22 cellular contexts compared by ENCODE assay signal in genomic region chr3:29456901-29457300, GRCh38.
A peak's percentile ranks its signal among the peaks of the same experiment; 100 is the strongest.
DNase-seq lines count a peak whose midpoint lies in the region; ATAC-seq, FAIRE-seq and TF ChIP-seq lines count a peak whose summit lies in the region.
"Had no signal": no experiment of that assay in that cellular context is flagged by ENCODE, and none has a peak within 500 bp of the region (broad histone marks: within the 10 kb centered on the region; RNA-seq: fewer than 3 reads in every experiment).

No MANE protein-coding gene starts in this region.

- no peaks in the 10 kb centered on the region for H3K79me2 ChIP-seq in mammary epithelial cell (ENCODE audit: insufficient read depth, low read length)
- no peaks in the 10 kb centered on the region for H3K79me2 ChIP-seq in H1 (ENCODE audit: control insufficient read depth in 1 of 2, insufficient read depth in 2 of 2, low read length in 2 of 2)

- H3K4ac ChIP-seq in H1 (replicated peaks; ENCODE audit: insufficient read length, low read depth, low read length), result no peak overlapping the region

- FAIRE-seq in H1 (lab: Jason Lieb, UNC), result no peak
- FAIRE-seq: A204.1, GM19239 had no signal

- in situ Hi-C loops in mammary epithelial cell (cut with MboI; ENCODE audit: low sequenced_read_pairs in 2 of 2), result loop anchor here in 1 of 2 donors (25.0 kb wide), 2 partner anchors 170 to 305 kb away; partner anchors contain the start of gene RBMS3

- no peak overlapping the region for H3K4me3 Mint-ChIP-seq in stimulated activated effector memory CD8-positive, alpha-beta T cell treated with anti-CD3 and anti-CD28 coated beads, Interleukin-12 subunit alpha, Interleukin-12 subunit beta, amount 100 ng/mL, for 72 hours
- H3K4me3 Mint-ChIP-seq: B cell; CD4-positive, CD25-positive, alpha-beta regulatory T cell; CD8-positive, alpha-beta T cell; H9 had no signal

- peak; percentile 71 for DNase-seq in mammary epithelial cell
- DNase-seq in breast epithelium (ENCODE audit: low spot score in 2 of 2), result no peak
- no peak for DNase-seq in H1 (ENCODE audit: low read depth in 1 of 2, low spot score in 2 of 2)
- DNase-seq in stimulated activated effector memory CD8-positive, alpha-beta T cell treated with anti-CD3 and anti-CD28 coated beads, Interleukin-12 subunit alpha, Interleukin-12 subunit beta, amount 100 ng/mL, for 72 hours (ENCODE audit: low spot score in 2 of 2), result no peak
- no peak for DNase-seq in midbrain (lab: John Stamatoyannopoulos, UW)
- DNase-seq in NCI-H1417 treated with DMSO at 0.1 percent for 48 hours (lab: John Stamatoyannopoulos, UW), result no peak
- DNase-seq in mucosa of gallbladder (ENCODE audit: low spot score), result no peak
- DNase-seq: Caco-2; CD4-positive, CD25-positive, alpha-beta regulatory T cell; CD8-positive, alpha-beta T cell; DMS153; DND-41; GM23248; H9 had no signal

- H4K5ac ChIP-seq in H1 (ENCODE audit: insufficient read length, low read depth, low read length), result no peak overlapping the region

- no peak for TF ChIP-seq CTCF in mammary epithelial cell (conservative IDR thresholded peaks at IDR 0.05 in 1 of 2, IDR thresholded peaks at IDR 0.05 in 1 of 2; ENCODE audit: extremely low read depth in 1 of 2, insufficient read depth in 1 of 2, low read depth in 1 of 2, low read length in 2 of 2)
- TF ChIP-seq CTCF in breast epithelium (IDR thresholded peaks at IDR 0.05), result no peak
- TF ChIP-seq CTCF in H1 (IDR thresholded peaks at IDR 0.05; ENCODE audit: control extremely low read depth in 1 of 3, insufficient read depth in 1 of 3, low read depth in 1 of 3, low read length in 3 of 3), result no peak

- H2AK5ac ChIP-seq in H1 (ENCODE audit: low read depth, low read length), result 0 out of 2 replicates have a peak overlapping the region, but pooled peaks have one; percentile 10

- H3K9me3 Mint-ChIP-seq in stimulated activated effector memory CD8-positive, alpha-beta T cell treated with anti-CD3 and anti-CD28 coated beads, Interleukin-12 subunit alpha, Interleukin-12 subunit beta, amount 100 ng/mL, for 72 hours, result peaks cover 4% of the 10 kb centered on the region
- H3K9me3 Mint-ChIP-seq: CD8-positive, alpha-beta T cell; H9 had no signal

- no peak overlapping the region for H2BK20ac ChIP-seq in H1 (ENCODE audit: low read length)

- no peak overlapping the region for H4K8ac ChIP-seq in H1 (ENCODE audit: extremely low read depth, insufficient read depth, low read length)

- no peak overlapping the region for H2BK120ac ChIP-seq in H1 (replicated peaks; ENCODE audit: low read depth, low read length)

- H3K18ac ChIP-seq in H1 (ENCODE audit: extremely low read depth, low read length), result no peak overlapping the region

- H3K9ac ChIP-seq in mammary epithelial cell (ENCODE audit: insufficient read depth, low read length) (no peak overlapping the region), H1 (replicated peaks in 1 of 4; ENCODE audit: extremely low read depth in 1 of 4, low read depth in 3 of 4, low read length in 3 of 4) (no peak overlapping the region)
- H3K9ac ChIP-seq: BLaER1, GM23248 had no signal

- no peak overlapping the region for H2BK15ac ChIP-seq in H1 (ENCODE audit: low read length)

- CTCF ChIA-PET in mammary epithelial cell (lab: Charles Lee; ENCODE audit: low non-redundant PET), result no interaction called here
- CTCF ChIA-PET in H1 (lab: Charles Lee; ENCODE audit: partially characterized antibody), result no interaction called here

- dilution Hi-C loops in mammary epithelial cell (cut with HindIII; ENCODE audit: low sequenced_read_pairs), result no loop called here

- no peaks in the 10 kb centered on the region for H4K20me1 ChIP-seq in mammary epithelial cell (ENCODE audit: insufficient read depth, low read length)
- no peaks in the 10 kb centered on the region for H4K20me1 ChIP-seq in H1 (replicated peaks in 1 of 2; ENCODE audit: control insufficient read depth in 1 of 2, insufficient read depth in 2 of 2, low read length in 2 of 2)
- H4K20me1 ChIP-seq: BLaER1 had no signal

- H3K9me3 ChIP-seq in mammary epithelial cell (replicated peaks; ENCODE audit: insufficient read depth, low read length) (no peaks in the 10 kb centered on the region), breast epithelium (no peaks in the 10 kb centered on the region), H1 (ENCODE audit: insufficient read depth in 2 of 2, low read depth in 1 of 2, low read length in 1 of 2) (no peaks in the 10 kb centered on the region)
- H3K9me3 ChIP-seq: BLaER1, Caco-2 had no signal

- H3K4me2 ChIP-seq in mammary epithelial cell (ENCODE audit: insufficient read depth, low read depth, low read length) (no peak overlapping the region), H1 (ENCODE audit: insufficient read depth in 1 of 2, low read depth in 2 of 2, low read length in 2 of 2) (no peak overlapping the region)
- H3K4me2 ChIP-seq: BLaER1 had no signal

- peaks cover 36% of the 10 kb centered on the region for H3K4me1 ChIP-seq in mammary epithelial cell (ENCODE audit: insufficient read depth, low read length)
- peaks cover 0 to 5% of the 10 kb centered on the region in 2 donors for H3K4me1 ChIP-seq in breast epithelium
- peaks cover 4 to 11% (median 6%) of the 10 kb centered on the region in 4 experiments; a peak in 6 of 7 replicates for H3K4me1 ChIP-seq in H1 (replicated peaks in 1 of 4; ENCODE audit: control insufficient read depth in 3 of 4, insufficient read depth in 4 of 4, low read length in 3 of 4)
- H3K4me1 ChIP-seq: BLaER1 had no signal

- no peak for TF ChIP-seq EP300 in H1 (IDR thresholded peaks at IDR 0.05; ENCODE audit: borderline replicate concordance in 1 of 2, low read depth in 2 of 2, low read length in 2 of 2)

- ATAC-seq in esophagus mucosa, result peak; percentile 87
- ATAC-seq in stimulated activated effector memory CD8-positive, alpha-beta T cell treated with anti-CD3 and anti-CD28 coated beads, Interleukin-12 subunit alpha, Interleukin-12 subunit beta, amount 100 ng/mL, for 72 hours, result peak; percentile 45
- ATAC-seq: CD8-positive, alpha-beta T cell; HCT116 had no signal

- intact Hi-C loops in mammary epithelial cell (cut with micrococcal nuclease), result no loop called here
- intact Hi-C loops in breast epithelium (cut with DNase I; ENCODE audit: low total_unique reads), result no loop called here

- H3K36me3 ChIP-seq in mammary epithelial cell (ENCODE audit: insufficient read depth, low read length), result no peaks in the 10 kb centered on the region
- no peaks in the 10 kb centered on the region for H3K36me3 ChIP-seq in breast epithelium
- no peaks in the 10 kb centered on the region for H3K36me3 ChIP-seq in H1 (ENCODE audit: control insufficient read depth in 2 of 4, insufficient read depth in 4 of 4, low read length in 3 of 4)
- H3K36me3 ChIP-seq: BLaER1 had no signal

- no peak overlapping the region for H3K56ac ChIP-seq in H1 (replicated peaks; ENCODE audit: insufficient read length, low read depth, low read length)

- H2BK5ac ChIP-seq in H1 (ENCODE audit: low read depth, low read length), result no peak overlapping the region

- WGBS in mammary epithelial cell (ENCODE audit: low coverage, missing lambda C conversion rate), result 39% methylated on average over 2 of the region's 2 CpGs
- WGBS in H1 (ENCODE audit: extremely low coverage in 1 of 2, insufficient coverage in 1 of 2, insufficient read length in 1 of 2, insufficient replicate concordance in 2 of 2, low coverage in 1 of 2, low lambda C conversion rate in 2 of 2, missing lambda C conversion rate in 1 of 2), 2 experiments, result 75% methylated on average over 2 of the region's 2 CpGs; no CpG with 5 or more reads in 1 of the 2 experiments

- no peak overlapping the region for H4K91ac ChIP-seq in H1 (replicated peaks; ENCODE audit: insufficient read length, low read length)

- POLR2A ChIA-PET in H1 (lab: Charles Lee; ENCODE audit: partially characterized antibody), result no interaction called here

- no peak overlapping the region for H2BK12ac ChIP-seq in H1 (ENCODE audit: low read depth, low read length)

- TF ChIP-seq POLR2A in breast epithelium (IDR thresholded peaks at IDR 0.05) (no peak), H1 (IDR thresholded peaks at IDR 0.05; ENCODE audit: control extremely low read depth in 1 of 2, low read depth in 2 of 2, low read length in 2 of 2) (no peak)

- no peaks in the 10 kb centered on the region; the same call in 1 of the 2 replicates for H3K23me2 ChIP-seq in H1 (ENCODE audit: low read depth, low read length)

- no peaks in the 10 kb centered on the region for H3K36me3 Mint-ChIP-seq in stimulated activated effector memory CD8-positive, alpha-beta T cell treated with anti-CD3 and anti-CD28 coated beads, Interleukin-12 subunit alpha, Interleukin-12 subunit beta, amount 100 ng/mL, for 72 hours
- H3K36me3 Mint-ChIP-seq: CD8-positive, alpha-beta T cell had no signal

- H3K4me3 ChIP-seq in mammary epithelial cell (replicated peaks in 1 of 3; ENCODE audit: insufficient read depth in 1 of 3, low read depth in 2 of 3, low read length in 3 of 3), result no peak overlapping the region
- H3K4me3 ChIP-seq in breast epithelium, result no peak overlapping the region
- H3K4me3 ChIP-seq in H1 (ENCODE audit: extremely low read depth in 1 of 4, insufficient read depth in 2 of 4, low read depth in 3 of 4, low read length in 4 of 4), result no peak overlapping the region
- H3K4me3 ChIP-seq: BLaER1, GM23248 had no signal

- no peak overlapping the region for H3K23ac ChIP-seq in H1 (ENCODE audit: insufficient read length)

- H2AFZ ChIP-seq in mammary epithelial cell (ENCODE audit: low read depth, low read length) (peak overlapping the region; percentile 31), H1 (ENCODE audit: low read length) (no peak overlapping the region)
- H2AFZ ChIP-seq: GM23248 had no signal

- H3K27me3 ChIP-seq in mammary epithelial cell (ENCODE audit: insufficient read depth, low read length) (no peaks in the 10 kb centered on the region), breast epithelium (no peaks in the 10 kb centered on the region), H1 (replicated peaks in 1 of 4; ENCODE audit: control insufficient read depth in 3 of 4, extremely low read depth in 1 of 4, insufficient read depth in 3 of 4, low read length in 3 of 4) (no peaks in the 10 kb centered on the region; a peak in 1 of 7 replicates)
- H3K27me3 ChIP-seq: BLaER1 had no signal

- no peak overlapping the region for H3K27ac Mint-ChIP-seq in stimulated activated effector memory CD8-positive, alpha-beta T cell treated with anti-CD3 and anti-CD28 coated beads, Interleukin-12 subunit alpha, Interleukin-12 subunit beta, amount 100 ng/mL, for 72 hours
- H3K27ac Mint-ChIP-seq: B cell; CD4-positive, CD25-positive, alpha-beta regulatory T cell; CD8-positive, alpha-beta T cell had no signal

- no peak for TF ChIP-seq RAD21 in H1 (IDR thresholded peaks at IDR 0.05 in 1 of 2, conservative IDR thresholded peaks at IDR 0.05 in 1 of 2; ENCODE audit: low read depth in 2 of 2, low read length in 2 of 2)

- H3K4me1 Mint-ChIP-seq in stimulated activated effector memory CD8-positive, alpha-beta T cell treated with anti-CD3 and anti-CD28 coated beads, Interleukin-12 subunit alpha, Interleukin-12 subunit beta, amount 100 ng/mL, for 72 hours, result no peaks in the 10 kb centered on the region
- H3K4me1 Mint-ChIP-seq: B cell had no signal

- BruUV-seq in mammary epithelial cell (replicated peaks; lab: Mats Ljungman, UMichigan), result no TSS peak

- H3K27ac ChIP-seq in mammary epithelial cell (ENCODE audit: insufficient read depth, low read depth, low read length), result no peak overlapping the region
- H3K27ac ChIP-seq in breast epithelium, result no peak overlapping the region
- no peak overlapping the region for H3K27ac ChIP-seq in H1 (ENCODE audit: low read depth, low read length)
- H3K27ac ChIP-seq: 22Rv1, BLaER1, C4-2B, GM23248 had no signal

- H3K79me1 ChIP-seq in H1 (ENCODE audit: low read depth, low read length), result no peaks in the 10 kb centered on the region

- H3K14ac ChIP-seq in H1 (ENCODE audit: insufficient read length), result no peak overlapping the region
